Comparison of ENCODE assay signal across 12 cellular contexts in genomic region chr2:149365826-149366583, GRCh38. TPM values are rescaled to one million over a fixed set of nuclear protein-coding genes. Genes with fewer than 3 reads are reported as not detected.
DNase-seq lines count a peak whose midpoint lies in the region; ATAC-seq, FAIRE-seq and TF ChIP-seq lines count a peak whose summit lies in the region.
"Had no signal": no experiment of that assay in that cellular context is flagged by ENCODE, and none has a peak within 500 bp of the region (broad histone marks: within the 10 kb centered on the region; RNA-seq: fewer than 3 reads in every experiment).

No MANE protein-coding gene starts in this region.

- FAIRE-seq in small intestine (lab: Jason Lieb, UNC), result no peak

- H3K27me3 ChIP-seq in foreskin keratinocyte (no peaks in the 10 kb centered on the region), small intestine (ENCODE audit: control insufficient read depth in 2 of 2, insufficient read depth in 2 of 2, low read length in 2 of 2) (peaks cover 0 to 4% of the 10 kb centered on the region in 2 donors)
- H3K27me3 ChIP-seq: testis had no signal

- ATAC-seq in foreskin keratinocyte, result peak; percentile 93
- ATAC-seq in HG03457 (IDR thresholded peaks at IDR 0.05; ENCODE audit: unreplicated experiment), result no peak

- DNase-seq in DMS53 (lab: John Stamatoyannopoulos, UW), result peak; percentile 53
- DNase-seq in DMS53 treated with DMSO at 0.1 percent for 48 hours (lab: John Stamatoyannopoulos, UW; ENCODE audit: unreplicated experiment), result no peak
- peak; percentile 69 for DNase-seq in NCI-H774 (lab: John Stamatoyannopoulos, UW)
- DNase-seq in foreskin keratinocyte, result peak; percentile 71 to 86
- peak; percentile 30 for DNase-seq in small intestine
- no peak for DNase-seq in stimulated activated CD4-positive, alpha-beta T cell treated with anti-CD3 and anti-CD28 coated beads, Interleukin-2, amount 100 ng/mL, for 24 hours
- DNase-seq in coronary artery (ENCODE audit: low spot score), result no peak
- DNase-seq: midbrain; stimulated activated CD4-positive, alpha-beta T cell treated with anti-CD3 and anti-CD28 coated beads, Interleukin-2, amount 100 ng/mL, for 48 hours; testis had no signal

- H3K4me1 ChIP-seq in foreskin keratinocyte (peaks cover 21% of the 10 kb centered on the region), small intestine (ENCODE audit: control insufficient read depth in 2 of 2, insufficient read depth in 1 of 2, low read depth in 1 of 2, low read length in 1 of 2) (no peaks in the 10 kb centered on the region)
- H3K4me1 ChIP-seq: testis had no signal

- no peaks in the 10 kb centered on the region for H3K9me3 ChIP-seq in small intestine (ENCODE audit: control insufficient read depth, low read depth)
- H3K9me3 ChIP-seq: testis had no signal

- H3K36me3 ChIP-seq in small intestine (ENCODE audit: control insufficient read depth in 2 of 2, insufficient read depth in 2 of 2, low read length in 2 of 2), result no peaks in the 10 kb centered on the region

- peak overlapping the region; percentile 32 for H3K27ac ChIP-seq in foreskin keratinocyte
- no peak overlapping the region for H3K27ac ChIP-seq in small intestine (ENCODE audit: low read depth in 1 of 2, low read length in 1 of 2)
- H3K27ac ChIP-seq in coronary artery, result no peak overlapping the region
- H3K27ac ChIP-seq: 22Rv1, testis had no signal

- no peak overlapping the region for H3K4me3 ChIP-seq in small intestine (ENCODE audit: low read depth in 1 of 2, low read length in 2 of 2)
- H3K4me3 ChIP-seq in coronary artery, result no peak overlapping the region
- H3K4me3 ChIP-seq: testis had no signal

- TF ChIP-seq CTCF in foreskin keratinocyte (conservative IDR thresholded peaks at IDR 0.05) (no peak), coronary artery (IDR thresholded peaks at IDR 0.05) (no peak)

- WGBS in small intestine, 3 donors, result 2 to 44% (median 24%) methylated on average over 5 of the region's 5 CpGs

RNA-seq across cellular contexts. Expression of gene LYPD6, which starts 35.6 kb away (rescaled TPM):
- total RNA-seq in foreskin keratinocyte, result 8.2 and 10.2 TPM in 2 replicates
- polyA plus RNA-seq in foreskin keratinocyte (3.2 and 4.6 TPM in 2 replicates), small intestine (1 to 10 TPM; 1.8 to 3.8 (median 1.9) TPM)

Comparison
In these comparisons a context has a peak if more than half of its experiments do, and no peak if none do; other contexts are left out.
1. DNase-seq: peak in DMS53 (single experiment), NCI-H774 (single experiment), foreskin keratinocyte (2 of 2) and small intestine (single experiment); none in DMS53 treated with DMSO at 0.1 percent for 48 hours (single experiment), stimulated activated CD4-positive, alpha-beta T cell treated with anti-CD3 and anti-CD28 coated beads, Interleukin-2, amount 100 ng/mL, for 24 hours (0 of 2) and coronary artery (single experiment).